15 cellular contexts compared by ENCODE assay signal in genomic region chr9:8800196-8800595, GRCh38.
DNase-seq lines count a peak whose midpoint lies in the region; ATAC-seq and TF ChIP-seq lines count a peak whose summit lies in the region.
"Had no signal": no experiment of that assay in that cellular context is flagged by ENCODE, and none has a peak within 500 bp of the region (broad histone marks: within the 10 kb centered on the region; RNA-seq: fewer than 3 reads in every experiment).

No MANE protein-coding gene starts in this region.

- peaks cover 33% of the 10 kb centered on the region for H3K4me1 Mint-ChIP-seq in nephron
- no peaks in the 10 kb centered on the region for H3K4me1 Mint-ChIP-seq in activated T-cell treated with anti-CD3 and anti-CD28 coated beads, Interleukin-2, amount 50 U/mL, for 4 hours (ENCODE audit: low read depth)
- H3K4me1 Mint-ChIP-seq: CD4-positive, CD25-positive, alpha-beta regulatory T cell had no signal

- TF ChIP-seq CTCF in nephron (IDR thresholded peaks at IDR 0.05; ENCODE audit: unreplicated experiment in 3 of 3) (no peak), foreskin fibroblast (IDR thresholded peaks at IDR 0.05; ENCODE audit: low read depth, low read length) (no peak)

- ATAC-seq in activated T-cell treated with anti-CD3 and anti-CD28 coated beads, Interleukin-2, amount 50 U/mL, for 4 hours, result no peak
- ATAC-seq: GM12878, HCT116, K562 had no signal

- no peaks in the 10 kb centered on the region for H3K27me3 Mint-ChIP-seq in nephron (ENCODE audit: low read depth)
- no peaks in the 10 kb centered on the region for H3K27me3 Mint-ChIP-seq in activated T-cell treated with anti-CD3 and anti-CD28 coated beads, Interleukin-2, amount 50 U/mL, for 4 hours (ENCODE audit: low read depth)
- H3K27me3 Mint-ChIP-seq: CD4-positive, CD25-positive, alpha-beta regulatory T cell had no signal

- peak overlapping the region; percentile 56 to 92 (median 77) for H3K27ac Mint-ChIP-seq in nephron
- H3K27ac Mint-ChIP-seq: CD4-positive, CD25-positive, alpha-beta regulatory T cell had no signal

- peaks cover 8% of the 10 kb centered on the region for H3K36me3 Mint-ChIP-seq in nephron (ENCODE audit: low read depth)
- no peaks in the 10 kb centered on the region for H3K36me3 Mint-ChIP-seq in activated T-cell treated with anti-CD3 and anti-CD28 coated beads, Interleukin-2, amount 50 U/mL, for 4 hours (ENCODE audit: insufficient read depth)
- H3K36me3 Mint-ChIP-seq: CD4-positive, CD25-positive, alpha-beta regulatory T cell had no signal

- H3K9me3 Mint-ChIP-seq in nephron, result no peaks in the 10 kb centered on the region
- no peaks in the 10 kb centered on the region for H3K9me3 Mint-ChIP-seq in activated T-cell treated with anti-CD3 and anti-CD28 coated beads, Interleukin-2, amount 50 U/mL, for 4 hours

- no peak overlapping the region for H3K4me3 ChIP-seq in foreskin fibroblast (ENCODE audit: low read depth in 1 of 2, low read length in 2 of 2)
- H3K4me3 ChIP-seq: BLaER1 treated with 17β-estradiol and CSF1 and Interleukin-3, amounts not matched to agents 10 nM and 100 nM; GM12878; K562 had no signal

- DNase-seq in MV-4-11 (lab: John Stamatoyannopoulos, UW) (peak; percentile 24), foreskin melanocyte (peak; percentile 60), COR-L47 (lab: John Stamatoyannopoulos, UW) (no peak), NCI-H526 treated with DMSO at 0.1 percent for 48 hours (lab: John Stamatoyannopoulos, UW) (no peak), foreskin fibroblast (no peak)
- no peak for DNase-seq in activated T-cell treated with anti-CD3 and anti-CD28 coated beads, Interleukin-2, amount 50 U/mL, for 4 hours
- DNase-seq: ACHN; Calu3; CD4-positive, CD25-positive, alpha-beta regulatory T cell; DMS 273 treated with DMSO at 0.1 percent for 48 hours had no signal

- no peak overlapping the region for H3K4me3 Mint-ChIP-seq in nephron
- H3K4me3 Mint-ChIP-seq in activated T-cell treated with anti-CD3 and anti-CD28 coated beads, Interleukin-2, amount 50 U/mL, for 4 hours, result no peak overlapping the region
- H3K4me3 Mint-ChIP-seq: CD4-positive, CD25-positive, alpha-beta regulatory T cell had no signal

Comparison
In these comparisons a context has a peak if more than half of its experiments do, and no peak if none do; other contexts are left out.
1. DNase-seq: peak in MV-4-11 (single experiment) and foreskin melanocyte (single experiment); none in COR-L47 (single experiment), NCI-H526 treated with DMSO at 0.1 percent for 48 hours (single experiment), activated T-cell treated with anti-CD3 and anti-CD28 coated beads, Interleukin-2, amount 50 U/mL, for 4 hours (single experiment) and foreskin fibroblast (0 of 2).